In genomic region chr16:67723940-67724339, GRCh38 we compare ENCODE assay signal across 20 cellular contexts. TPM values are rescaled to one million over a fixed set of nuclear protein-coding genes. Genes with fewer than 3 reads are reported as not detected.
DNase-seq lines count a peak whose midpoint lies in the region; ATAC-seq and TF ChIP-seq lines count a peak whose summit lies in the region.
"Had no signal": no experiment of that assay in that cellular context is flagged by ENCODE, and none has a peak within 500 bp of the region (broad histone marks: within the 10 kb centered on the region; RNA-seq: fewer than 3 reads in every experiment).

No MANE protein-coding gene starts in this region.

- H3K4me2 ChIP-seq in osteoblast (ENCODE audit: insufficient read depth, low read length): no peak overlapping the region

- peaks cover 4% of the 10 kb centered on the region for H4K20me1 ChIP-seq in osteoblast (ENCODE audit: insufficient read depth, low read length)

- no peaks in the 10 kb centered on the region for H3K9me3 ChIP-seq in osteoblast (ENCODE audit: low read depth, low read length)
- H3K9me3 ChIP-seq in upper lobe of right lung: no peaks in the 10 kb centered on the region

- ATAC-seq in upper lobe of right lung (no peak), GM21786 (IDR thresholded peaks at IDR 0.05; ENCODE audit: unreplicated experiment) (no peak)

- H3K4me1 ChIP-seq in osteoblast (ENCODE audit: insufficient read depth, low read length) (peaks cover 21% of the 10 kb centered on the region), upper lobe of right lung (peaks cover 7% of the 10 kb centered on the region)

- H3K4me3 ChIP-seq in osteoblast (ENCODE audit: insufficient read depth, low read length): no peak overlapping the region
- no peak overlapping the region for H3K4me3 ChIP-seq in upper lobe of right lung
- H3K4me3 ChIP-seq: SK-N-MC had no signal

- H2AFZ ChIP-seq in osteoblast (ENCODE audit: low read length): no peak overlapping the region

- TF ChIP-seq POLR2A in erythroblast (IDR thresholded peaks at IDR 0.05; ENCODE audit: low read length): no peak

- H3K79me2 ChIP-seq in osteoblast (ENCODE audit: insufficient read depth, low read length): peaks cover 2% of the 10 kb centered on the region

- TF ChIP-seq CTCF in osteoblast (IDR thresholded peaks at IDR 0.05; ENCODE audit: extremely low read depth, low read depth, low read length) (no peak), upper lobe of right lung (IDR thresholded peaks at IDR 0.05) (no peak)

- intact Hi-C loops in upper lobe of right lung (cut with DNase I): no loop called here

- no peaks in the 10 kb centered on the region for H3K27me3 ChIP-seq in osteoblast (ENCODE audit: insufficient read depth, low read length)
- H3K27me3 ChIP-seq in upper lobe of right lung: no peaks in the 10 kb centered on the region

- H3K36me3 ChIP-seq in osteoblast (ENCODE audit: insufficient read depth, low read length): peaks cover 24% of the 10 kb centered on the region
- peaks cover 34% of the 10 kb centered on the region for H3K36me3 ChIP-seq in upper lobe of right lung

- H3K27ac ChIP-seq in osteoblast (ENCODE audit: low read depth, low read length) (peak overlapping the region; percentile 23), upper lobe of right lung (no peak overlapping the region)
- H3K27ac ChIP-seq: SK-N-MC had no signal

- peak; percentile 58 for DNase-seq in activated effector memory CD4-positive, alpha-beta T cell treated with anti-CD3 and anti-CD28 coated beads, Interleukin-2, amount 50 U/mL, for 16 hours
- DNase-seq in activated effector memory CD4-positive, alpha-beta T cell treated with Interleukin-2 at 50 U/mL for 16 hours: no peak
- DNase-seq in erythroblast (lab: John Stamatoyannopoulos, UW) (peak; percentile 28 to 34), osteoblast (ENCODE audit: insufficient read length, low spot score, missing footprints) (peak; percentile 52), upper lobe of right lung (peak; percentile 25), NCI-H774 (lab: John Stamatoyannopoulos, UW) (no peak), NCI-H748 (lab: John Stamatoyannopoulos, UW; ENCODE audit: unreplicated experiment) (no peak)
- DNase-seq: C1 segment of cervical spinal cord, MV-4-11, NCI-H1105 treated with DMSO at 0.1 percent for 48 hours, NCI-H1694, NCI-H2081, NCI-H2171, NCI-H345, NCI-H524 treated with DMSO at 0.1 percent for 48 hours, OCI-M1, SHP77 had no signal

RNA-seq across cellular contexts. Expression of gene GFOD2, which starts 4.8 kb away (rescaled TPM):
- total RNA-seq in osteoblast (15.9 and 19.4 TPM in 2 replicates), upper lobe of right lung (18.2 TPM)

RNA-seq across cellular contexts. Expression of gene C16orf86, which starts 57.3 kb away (rescaled TPM):
- total RNA-seq in osteoblast: 6.2 and 6.9 TPM in 2 replicates
- total RNA-seq in upper lobe of right lung: 3.8 TPM
- total RNA-seq: Daoy had no signal

RNA-seq across cellular contexts. Expression of gene ENKD1, which starts 57.4 kb away (rescaled TPM):
- total RNA-seq in osteoblast: 13.3 and 15.9 TPM in 2 replicates
- total RNA-seq in upper lobe of right lung: 14.5 TPM

Comparison
In these comparisons a context has a peak if more than half of its experiments do, and no peak if none do; other contexts are left out.
1. DNase-seq: peak in activated effector memory CD4-positive, alpha-beta T cell treated with anti-CD3 and anti-CD28 coated beads, Interleukin-2, amount 50 U/mL, for 16 hours (single experiment), erythroblast (2 of 2), osteoblast (single experiment) and upper lobe of right lung (single experiment); none in activated effector memory CD4-positive, alpha-beta T cell treated with Interleukin-2 at 50 U/mL for 16 hours (single experiment), NCI-H774 (single experiment) and NCI-H748 (single experiment).